ENCODE assay signal across 8 cellular contexts in the genomic region with DNA sequence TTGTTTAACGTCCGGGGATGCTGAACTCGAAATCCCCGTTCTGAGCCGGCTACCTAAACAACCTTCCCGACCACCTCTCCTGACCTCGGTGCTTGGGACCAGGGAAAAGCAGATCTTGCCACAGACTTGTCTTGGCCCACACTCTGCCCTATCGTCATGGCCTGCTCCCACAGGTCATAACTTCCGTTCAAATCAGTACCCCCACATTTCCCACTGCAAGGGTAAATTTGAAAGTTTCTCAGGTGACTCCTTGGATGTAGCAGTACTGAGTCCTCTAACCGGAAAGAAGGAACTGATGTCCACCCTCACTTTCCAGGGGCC. TPM values are rescaled to one million over a fixed set of nuclear protein-coding genes. Genes with fewer than 3 reads are reported as not detected.
A peak's percentile ranks its signal among the peaks of the same experiment; 100 is the strongest.
DNase-seq lines count a peak whose midpoint lies in the region; ATAC-seq and TF ChIP-seq lines count a peak whose summit lies in the region.

No MANE protein-coding gene starts in this region.

- H3K9me3 ChIP-seq in cardiac muscle cell (ENCODE audit: low read depth): no peaks in the 10 kb centered on the region
- no peaks in the 10 kb centered on the region for H3K9me3 ChIP-seq in hepatocyte (ENCODE audit: low read depth)

- H3K9me2 ChIP-seq in hepatocyte (replicated peaks; ENCODE audit: insufficient read depth): no peaks in the 10 kb centered on the region

- POLR2A ChIA-PET in WTC11 (lab: Charles Lee): interaction anchor here (0.8 to 2.4 kb wide), 6 partner anchors 10 to 176 kb away, joined by 3 to 14 read pairs (median 5); partner anchors contain the start of genes ACIN1, C14orf119, PRMT5 and REM2

- ATAC-seq in WTC11: no peak
- ATAC-seq in stimulated activated naive CD8-positive, alpha-beta T cell treated with anti-CD3 and anti-CD28 coated beads, Interleukin-15, amount 100 ng/mL, for 72 hours: peak; percentile 18

- H3K4me3 ChIP-seq in cardiac muscle cell (peak overlapping the region; percentile 16), hepatocyte (no peak overlapping the region)

- peaks cover 30% of the 10 kb centered on the region for H3K36me3 ChIP-seq in cardiac muscle cell
- H3K36me3 ChIP-seq in hepatocyte (replicated peaks; ENCODE audit: insufficient read depth, low read depth): no peaks in the 10 kb centered on the region

- WGBS in hepatocyte (ENCODE audit: low lambda C conversion rate, missing lambda C conversion rate): 12% methylated on average over 10 of the region's 10 CpGs

- intact Hi-C loops in cardiac septum (cut with DNase I): loop anchor here (5.0 kb wide), 1 partner anchor 47 kb away; the partner anchor contains the start of gene LRP10

- no peaks in the 10 kb centered on the region for H4K20me1 ChIP-seq in hepatocyte (ENCODE audit: insufficient read depth, poor library complexity, severe bottlenecking)

- H2AFZ ChIP-seq in hepatocyte: no peak overlapping the region

- no peaks in the 10 kb centered on the region for H3K9me3 Mint-ChIP-seq in WTC11
- H3K9me3 Mint-ChIP-seq in stimulated activated naive CD8-positive, alpha-beta T cell treated with anti-CD3 and anti-CD28 coated beads, Interleukin-15, amount 100 ng/mL, for 72 hours: no peaks in the 10 kb centered on the region

- H3K79me2 ChIP-seq in hepatocyte: peaks cover 41% of the 10 kb centered on the region

- TF ChIP-seq CTCF in cardiac muscle cell (IDR thresholded peaks at IDR 0.05; ENCODE audit: low read depth, low read length): no peak
- no peak for TF ChIP-seq CTCF in WTC11 (IDR thresholded peaks at IDR 0.05)
- TF ChIP-seq CTCF in hepatocyte (IDR thresholded peaks at IDR 0.05; ENCODE audit: poor library complexity): no peak

- H3K4me1 Mint-ChIP-seq in WTC11: peaks cover 17% of the 10 kb centered on the region
- H3K4me1 Mint-ChIP-seq in stimulated activated naive CD8-positive, alpha-beta T cell treated with anti-CD3 and anti-CD28 coated beads, Interleukin-15, amount 100 ng/mL, for 72 hours: peaks cover 38% of the 10 kb centered on the region

- peak overlapping the region; percentile 92 for H3K4me3 Mint-ChIP-seq in WTC11
- H3K4me3 Mint-ChIP-seq in stimulated activated naive CD8-positive, alpha-beta T cell treated with anti-CD3 and anti-CD28 coated beads, Interleukin-15, amount 100 ng/mL, for 72 hours: peak overlapping the region; percentile 96 to 99

- peak overlapping the region; percentile 67 for H3K4me2 ChIP-seq in hepatocyte

- peaks cover 48% of the 10 kb centered on the region for H3K36me3 Mint-ChIP-seq in WTC11

- H3K27me3 Mint-ChIP-seq in WTC11 (ENCODE audit: low read depth): peaks cover 2% of the 10 kb centered on the region; the same call in 1 of the 2 replicates
- no peaks in the 10 kb centered on the region for H3K27me3 Mint-ChIP-seq in stimulated activated naive CD8-positive, alpha-beta T cell treated with anti-CD3 and anti-CD28 coated beads, Interleukin-15, amount 100 ng/mL, for 72 hours

- peak overlapping the region; percentile 98 for H3K27ac Mint-ChIP-seq in WTC11
- H3K27ac Mint-ChIP-seq in stimulated activated naive CD8-positive, alpha-beta T cell treated with anti-CD3 and anti-CD28 coated beads, Interleukin-15, amount 100 ng/mL, for 72 hours: peak overlapping the region; percentile 100

- H3K4me1 ChIP-seq in cardiac muscle cell (ENCODE audit: low read depth) (peaks cover 7% of the 10 kb centered on the region), hepatocyte (ENCODE audit: insufficient read depth) (peaks cover 7% of the 10 kb centered on the region)

- DNase-seq in cardiac muscle cell (ENCODE audit: low read depth in 1 of 2, low spot score in 1 of 2) (no peak), cardiac septum (ENCODE audit: low spot score) (no peak), WTC11 (ENCODE audit: low spot score) (no peak), hepatocyte (ENCODE audit: low spot score) (no peak), GM19238 (ENCODE audit: insufficient read length, low spot score) (no peak), CD1c-positive myeloid dendritic cell (ENCODE audit: extremely low spot score) (no peak), NCI-H2107 treated with DMSO at 0.1 percent for 48 hours (lab: John Stamatoyannopoulos, UW; ENCODE audit: unreplicated experiment) (no peak)
- DNase-seq in stimulated activated naive CD8-positive, alpha-beta T cell treated with anti-CD3 and anti-CD28 coated beads, Interleukin-15, amount 100 ng/mL, for 72 hours: no peak

- CTCF ChIA-PET in WTC11 (lab: Charles Lee): interaction anchor here (0.9 to 2.8 kb wide), 20 partner anchors 8 to 363 kb away, joined by 3 to 19 read pairs (median 4); partner anchors contain the start of genes ACIN1, C14orf119, LRP10 and PRMT5

- no peaks in the 10 kb centered on the region for H3K27me3 ChIP-seq in cardiac muscle cell
- no peaks in the 10 kb centered on the region for H3K27me3 ChIP-seq in hepatocyte

- H3K27ac ChIP-seq in cardiac muscle cell (peak overlapping the region; percentile 67), hepatocyte (peak overlapping the region; percentile 62)

TF ChIP-seq in WTC11, 78 proteins besides CTCF, POLR2A, EP300 and RAD21:
- TF ChIP-seq MXD4 (CRISPR knock-in tag; IDR thresholded peaks at IDR 0.05; ENCODE audit: borderline replicate concordance): no peak
- TF ChIP-seq, protein P1, sequence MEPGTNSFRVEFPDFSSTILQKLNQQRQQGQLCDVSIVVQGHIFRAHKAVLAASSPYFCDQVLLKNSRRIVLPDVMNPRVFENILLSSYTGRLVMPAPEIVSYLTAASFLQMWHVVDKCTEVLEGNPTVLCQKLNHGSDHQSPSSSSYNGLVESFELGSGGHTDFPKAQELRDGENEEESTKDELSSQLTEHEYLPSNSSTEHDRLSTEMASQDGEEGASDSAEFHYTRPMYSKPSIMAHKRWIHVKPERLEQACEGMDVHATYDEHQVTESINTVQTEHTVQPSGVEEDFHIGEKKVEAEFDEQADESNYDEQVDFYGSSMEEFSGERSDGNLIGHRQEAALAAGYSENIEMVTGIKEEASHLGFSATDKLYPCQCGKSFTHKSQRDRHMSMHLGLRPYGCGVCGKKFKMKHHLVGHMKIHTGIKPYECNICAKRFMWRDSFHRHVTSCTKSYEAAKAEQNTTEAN (CRISPR knock-in tag; IDR thresholded peaks at IDR 0.05): no peak
- TF ChIP-seq NR2C2 (CRISPR knock-in tag; IDR thresholded peaks at IDR 0.05): no peak
- TF ChIP-seq, protein P2, sequence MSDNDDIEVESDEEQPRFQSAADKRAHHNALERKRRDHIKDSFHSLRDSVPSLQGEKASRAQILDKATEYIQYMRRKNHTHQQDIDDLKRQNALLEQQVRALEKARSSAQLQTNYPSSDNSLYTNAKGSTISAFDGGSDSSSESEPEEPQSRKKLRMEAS (CRISPR knock-in tag; IDR thresholded peaks at IDR 0.05): no peak

RNA-seq across cellular contexts. Expression of gene RBM23, which starts 0.6 kb away (rescaled TPM):
- total RNA-seq in cardiac muscle cell (97.6 and 107 TPM in 2 replicates), cardiac septum (48.1 TPM), WTC11 (2021) (42.4 to 49.4 TPM (median 47.4 TPM) in 3 replicates), hepatocyte (236 and 749 TPM in 2 replicates)
- polyA plus RNA-seq in cardiac muscle cell (93.4 and 94.7 TPM in 2 replicates), hepatocyte (72.9 and 74.1 TPM in 2 replicates)

RNA-seq across cellular contexts. Expression of gene PRMT5, which starts 9.6 kb away (rescaled TPM):
- total RNA-seq in cardiac muscle cell (53.9 and 62.7 TPM in 2 replicates), cardiac septum (40.2 TPM), WTC11 (2021) (119 to 124 TPM (median 123 TPM) in 3 replicates), hepatocyte (38.9 and 52.2 TPM in 2 replicates)
- polyA plus RNA-seq in cardiac muscle cell (131 and 134 TPM in 2 replicates), hepatocyte (54.1 and 72.3 TPM in 2 replicates)

RNA-seq across cellular contexts. Expression of gene REM2, which starts 36.5 kb away (rescaled TPM):
- total RNA-seq in cardiac muscle cell (1.6 and 5.1 TPM in 2 replicates), cardiac septum (0.19 TPM), WTC11 (2021) (1.1 to 1.5 TPM (median 1.5 TPM) in 3 replicates), hepatocyte (1.5 and 1.9 TPM in 2 replicates)
- polyA plus RNA-seq in cardiac muscle cell (2.7 and 7.1 TPM in 2 replicates), hepatocyte (5.5 and 6.3 TPM in 2 replicates)

RNA-seq across cellular contexts. Expression of gene HAUS4, which starts 37.3 kb away (rescaled TPM):
- 60.7 and 84.5 TPM in 2 replicates for total RNA-seq in cardiac muscle cell
- 28.3 and 59.7 TPM in 2 replicates for polyA plus RNA-seq in cardiac muscle cell
- total RNA-seq in cardiac septum: 16.5 TPM
- 52.4 to 57.6 TPM (median 53.5 TPM) in 3 replicates for total RNA-seq in WTC11 (2021)
- total RNA-seq in hepatocyte: 34.8 and 46.4 TPM in 2 replicates
- polyA plus RNA-seq in hepatocyte: 16.2 and 21.8 TPM in 2 replicates

RNA-seq across cellular contexts. Expression of gene LRP10, which starts 48.0 kb away (rescaled TPM):
- 40.8 and 47.1 TPM in 2 replicates for total RNA-seq in cardiac muscle cell
- polyA plus RNA-seq in cardiac muscle cell: 58.6 and 62.7 TPM in 2 replicates
- total RNA-seq in cardiac septum: 71.0 TPM
- total RNA-seq in WTC11 (2021): 18.4 to 24.0 TPM (median 19.0 TPM) in 3 replicates
- 34.4 and 56.2 TPM in 2 replicates for total RNA-seq in hepatocyte
- polyA plus RNA-seq in hepatocyte: 92.7 and 117 TPM in 2 replicates
